ENCODE assay signal across 21 cellular contexts in genomic region chr1:89743788-89744187, GRCh38.
"Had no signal": no experiment of that assay in that cellular context is flagged by ENCODE, and none has a peak within 500 bp of the region (broad histone marks: within the 10 kb centered on the region; RNA-seq: fewer than 3 reads in every experiment).

No MANE protein-coding gene starts in this region.

- DNase-seq: cortex of kidney; dorsolateral prefrontal cortex; effector CD8-positive, alpha-beta T cell; heart left ventricle; hippocampal formation; left colon; left ventricle myocardium superior; mesenchymal stem cell; midbrain; naive B cell; occipital lobe; pancreas; right cardiac atrium; stimulated activated CD4-positive, alpha-beta T cell treated with anti-CD3 and anti-CD28 coated beads, Interleukin-15, amount 100 ng/mL, for 24 hours; stimulated activated CD4-positive, alpha-beta T cell treated with anti-CD3 and anti-CD28 coated beads, Interleukin-1b, Interleukin-23, amount 100 ng/mL, for 48 hours; stimulated activated CD4-positive, alpha-beta T cell treated with anti-CD3 and anti-CD28 coated beads, Interleukin-4, amount 100 ng/mL, for 24 hours; stimulated activated naive B cell treated with anti-CD40 and anti-IgM and Interleukin-4, amounts not matched to agents 10 μg/mL and 1 μg/mL and 100 μg/mL, for 72 hours; stomach; thyroid gland had no signal

- H3K9me3 ChIP-seq: heart left ventricle, pancreas, stomach, suprapubic skin, thyroid gland had no signal

- H3K27ac ChIP-seq: dorsolateral prefrontal cortex, heart left ventricle, pancreas, stomach, suprapubic skin, thyroid gland had no signal

- ATAC-seq: heart left ventricle; left colon; left ventricle myocardium superior; pancreas; right cardiac atrium; stimulated activated naive B cell treated with anti-CD40 and anti-IgM and Interleukin-4, amounts not matched to agents 10 μg/mL and 1 μg/mL and 100 μg/mL, for 72 hours had no signal

- H3K36me3 ChIP-seq: heart left ventricle, pancreas, stomach, suprapubic skin, thyroid gland had no signal

- H3K27me3 ChIP-seq: dorsolateral prefrontal cortex, heart left ventricle, pancreas, stomach, suprapubic skin, thyroid gland had no signal

- H3K4me3 ChIP-seq: dorsolateral prefrontal cortex, heart left ventricle, lung, pancreas, stomach, suprapubic skin, thyroid gland had no signal

- H3K4me1 ChIP-seq: pancreas, thyroid gland had no signal
